ENCODE assay signal across 8 cellular contexts in genomic region chr2:216012133-216012829, GRCh38. TPM values are rescaled to one million over a fixed set of nuclear protein-coding genes. Genes with fewer than 3 reads are reported as not detected.
A peak's percentile ranks its signal among the peaks of the same experiment; 100 is the strongest.
DNase-seq lines count a peak whose midpoint lies in the region; ATAC-seq and TF ChIP-seq lines count a peak whose summit lies in the region.

No MANE protein-coding gene starts in this region.

- peaks cover 19% of the 10 kb centered on the region for H3K4me1 Mint-ChIP-seq in dendritic cell treated with granulocyte-macrophage colony-stimulating factor and Interleukin-4, amounts not matched to agents 40 ng/mL and 50 ng/mL, for 4 days (ENCODE audit: low read depth)
- peaks cover 31 to 37% (median 34%) of the 10 kb centered on the region in 3 donors for H3K4me1 Mint-ChIP-seq in naive B cell

- H3K9me3 Mint-ChIP-seq in dendritic cell treated with granulocyte-macrophage colony-stimulating factor and Interleukin-4, amounts not matched to agents 40 ng/mL and 50 ng/mL, for 4 days: no peaks in the 10 kb centered on the region
- no peaks in the 10 kb centered on the region for H3K9me3 Mint-ChIP-seq in naive B cell

- peak overlapping the region; percentile 74 for H3K27ac Mint-ChIP-seq in dendritic cell treated with granulocyte-macrophage colony-stimulating factor and Interleukin-4, amounts not matched to agents 40 ng/mL and 50 ng/mL, for 4 days
- H3K27ac Mint-ChIP-seq in naive B cell: peak overlapping the region in 5 of 6 donors; percentile 28 to 96 (median 80)

- TF ChIP-seq CTCF in GM12864 (IDR thresholded peaks at IDR 0.05; ENCODE audit: low read depth, low read length, missing control alignments): no peak

- intact Hi-C loops in dendritic cell treated with granulocyte-macrophage colony-stimulating factor and Interleukin-4, amounts not matched to agents 40 ng/mL and 50 ng/mL, for 4 days (cut with micrococcal nuclease): loop anchor here (1.0 kb wide), 1 partner anchor 62 kb away; no protein-coding TSS in a partner anchor

- peak overlapping the region; percentile 94 for H3K4me3 ChIP-seq in GM12864 (ENCODE audit: low read depth, low read length)

- DNase-seq in GM12864 (ENCODE audit: low read depth): no peak
- DNase-seq in NCI-H226: peak; percentile 56
- DNase-seq in naive B cell: no peak
- no peak for DNase-seq in iPS-NIHi7 (ENCODE audit: extremely low spot score)

- peak overlapping the region; percentile 85 for H3K4me3 Mint-ChIP-seq in dendritic cell treated with granulocyte-macrophage colony-stimulating factor and Interleukin-4, amounts not matched to agents 40 ng/mL and 50 ng/mL, for 4 days
- peak overlapping the region; percentile 78 to 97 (median 91) for H3K4me3 Mint-ChIP-seq in naive B cell

- H3K36me3 Mint-ChIP-seq in dendritic cell treated with granulocyte-macrophage colony-stimulating factor and Interleukin-4, amounts not matched to agents 40 ng/mL and 50 ng/mL, for 4 days (ENCODE audit: low read depth): peaks cover 8% of the 10 kb centered on the region
- H3K36me3 Mint-ChIP-seq in naive B cell: no peaks in the 10 kb centered on the region

- peaks cover 4% of the 10 kb centered on the region for H3K27me3 Mint-ChIP-seq in dendritic cell treated with granulocyte-macrophage colony-stimulating factor and Interleukin-4, amounts not matched to agents 40 ng/mL and 50 ng/mL, for 4 days
- H3K27me3 Mint-ChIP-seq in naive B cell: no peaks in the 10 kb centered on the region

- ATAC-seq in naive B cell (ENCODE audit: low read depth in 2 of 2) (no peak), GM18867 (IDR thresholded peaks at IDR 0.05; ENCODE audit: unreplicated experiment) (no peak), GM19023 (IDR thresholded peaks at IDR 0.05; ENCODE audit: unreplicated experiment) (no peak), HG03196 (IDR thresholded peaks at IDR 0.05; ENCODE audit: unreplicated experiment) (no peak)

RNA-seq across cellular contexts. Expression of gene MREG, which starts 1.1 kb away (rescaled TPM):
- 1 to 10 TPM in 4 of 6 donors, under 1 TPM in 1, not detected in 1; 0.95 to 3.1 (median 2.3) TPM for polyA plus RNA-seq in naive B cell (ENCODE audit: low read depth in 6 of 6)
